8 cellular contexts compared by ENCODE assay signal in the genomic region with DNA sequence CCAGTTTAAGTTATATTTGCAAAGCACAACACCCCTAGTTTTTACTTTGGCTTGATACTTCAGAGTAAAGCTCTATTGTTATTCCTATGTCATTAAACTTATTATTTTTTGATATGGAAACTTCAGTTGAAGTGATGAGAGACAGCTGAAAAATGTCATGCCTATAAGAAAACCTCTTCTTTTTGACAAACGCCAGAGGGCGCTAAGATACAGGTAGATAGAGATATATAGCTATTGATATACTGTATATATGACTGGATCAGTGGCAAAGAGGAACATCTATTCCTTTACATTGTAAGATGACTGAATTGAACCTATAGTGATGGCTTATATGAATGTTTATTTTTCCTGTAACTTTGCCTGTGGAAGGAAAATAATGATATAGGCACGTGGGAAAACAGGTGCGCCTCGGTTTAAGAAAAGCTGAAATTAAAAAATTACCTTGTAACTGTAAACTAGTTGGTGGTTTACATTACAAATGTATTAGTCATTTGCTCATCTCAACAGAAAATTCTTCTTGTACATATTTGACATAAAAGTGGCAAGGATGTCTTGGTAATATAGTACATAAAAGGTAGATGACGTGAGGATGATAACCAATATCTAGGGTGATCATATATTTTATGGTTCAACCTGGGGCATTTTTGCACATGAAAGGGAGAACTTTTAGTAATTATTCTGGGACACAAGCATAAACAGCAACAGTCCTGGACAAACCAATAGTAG.
A peak's percentile ranks its signal among the peaks of the same experiment; 100 is the strongest.
DNase-seq lines count a peak whose midpoint lies in the region; ATAC-seq and TF ChIP-seq lines count a peak whose summit lies in the region.

No MANE protein-coding gene starts in this region.

- H3K9ac ChIP-seq in liver (ENCODE audit: low read depth in 1 of 2, low read length in 2 of 2) (no peak overlapping the region), stomach smooth muscle (ENCODE audit: low read length in 2 of 2) (no peak overlapping the region)

- TF ChIP-seq CTCF in 22Rv1 (IDR thresholded peaks at IDR 0.05) (peak; percentile 84), GM10248 (IDR thresholded peaks at IDR 0.05; ENCODE audit: control extremely low read depth, extremely low read depth, low read depth, missing control alignments) (peak; percentile 61), chondrocyte (IDR thresholded peaks at IDR 0.05) (peak; percentile 96), liver (IDR thresholded peaks at IDR 0.05; ENCODE audit: low read depth, low read length, missing input control) (peak; percentile 73)

- no peaks in the 10 kb centered on the region for H3K9me3 Mint-ChIP-seq in chondrocyte (ENCODE audit: low read depth)

- no peak overlapping the region for H3K4me3 Mint-ChIP-seq in chondrocyte (ENCODE audit: unreplicated experiment)

- CTCF ChIA-PET in GM10248 (lab: Yijun Ruan, JAX), result interaction anchor here (0.6 to 7.6 kb wide), 37 partner anchors 8 to 1771 kb away, joined by 3 to 127 read pairs (median 4); no protein-coding TSS in a partner anchor

- peaks cover 15% of the 10 kb centered on the region for H3K4me1 Mint-ChIP-seq in chondrocyte (ENCODE audit: low read depth)

- POLR2A ChIA-PET in GM10248 (lab: Yijun Ruan, JAX), result no interaction called here

- no peak overlapping the region for H3K4me3 ChIP-seq in liver (ENCODE audit: low read depth in 1 of 3, low read length in 3 of 3)
- H3K4me3 ChIP-seq in stomach smooth muscle (ENCODE audit: low read length in 2 of 2), result no peak overlapping the region

- no peaks in the 10 kb centered on the region for H3K9me3 ChIP-seq in liver (ENCODE audit: control insufficient read depth in 4 of 4, low read length in 3 of 4)
- no peaks in the 10 kb centered on the region for H3K9me3 ChIP-seq in stomach smooth muscle (ENCODE audit: control insufficient read depth in 2 of 2, low read length in 2 of 2)

- H3K27me3 ChIP-seq in liver (ENCODE audit: control insufficient read depth in 4 of 4, insufficient read depth in 4 of 4, low read length in 3 of 4), result no peaks in the 10 kb centered on the region
- H3K27me3 ChIP-seq in stomach smooth muscle (ENCODE audit: control insufficient read depth in 1 of 2, insufficient read depth in 2 of 2, low read length in 2 of 2), result no peaks in the 10 kb centered on the region

- no peak overlapping the region for H3K27ac Mint-ChIP-seq in chondrocyte (ENCODE audit: unreplicated experiment)

- no peak overlapping the region for H3K27ac ChIP-seq in 22Rv1
- no peak overlapping the region for H3K27ac ChIP-seq in liver (ENCODE audit: low read depth in 1 of 2, low read length in 2 of 2)
- peak overlapping the region; percentile 38 for H3K27ac ChIP-seq in stomach smooth muscle (ENCODE audit: low read length)

- peaks cover 5% of the 10 kb centered on the region for H3K36me3 Mint-ChIP-seq in chondrocyte (ENCODE audit: low read depth)

- peak; percentile 85 for ATAC-seq in HG02642 (IDR thresholded peaks at IDR 0.05; ENCODE audit: poor library complexity, unreplicated experiment)

- peak; percentile 97 to 98 for TF ChIP-seq RAD21 in liver (IDR thresholded peaks at IDR 0.05)

- H3K27me3 Mint-ChIP-seq in chondrocyte (ENCODE audit: low read depth), result no peaks in the 10 kb centered on the region

- H3K4me1 ChIP-seq in liver (ENCODE audit: control insufficient read depth in 4 of 4, insufficient read depth in 4 of 4, low read length in 3 of 4), result peaks cover 0 to 8% (median 6%) of the 10 kb centered on the region in 4 donors
- peaks cover 5% of the 10 kb centered on the region for H3K4me1 ChIP-seq in stomach smooth muscle (ENCODE audit: control insufficient read depth, insufficient read depth, low read length)

- no peaks in the 10 kb centered on the region for H3K36me3 ChIP-seq in liver (ENCODE audit: control insufficient read depth in 4 of 4, insufficient read depth in 3 of 4, low read depth in 1 of 4, low read length in 3 of 4)
- H3K36me3 ChIP-seq in stomach smooth muscle (ENCODE audit: control insufficient read depth in 2 of 2, insufficient read depth in 2 of 2, low read length in 2 of 2), result peaks cover 44 to 50% of the 10 kb centered on the region in 2 donors

- peak; percentile 58 for DNase-seq in GM10248 (ENCODE audit: extremely low spot score)
- peak; percentile 91 for DNase-seq in NCI-H1105 treated with DMSO at 0.1 percent for 48 hours (lab: John Stamatoyannopoulos, UW)
- peak; percentile 88 for DNase-seq in SK-N-DZ (ENCODE audit: low spot score)
- no peak for DNase-seq in chondrocyte (ENCODE audit: low spot score)

- 61% methylated on average over 6 of the region's 6 CpGs for WGBS in liver

TF ChIP-seq in liver, 16 proteins besides CTCF, POLR2A, EP300 and RAD21:
- TF ChIP-seq SP1 (IDR thresholded peaks at IDR 0.05) (no peak), FOXA2 (IDR thresholded peaks at IDR 0.05) (no peak), HNF4A (conservative IDR thresholded peaks at IDR 0.05) (no peak), TAF1 (conservative IDR thresholded peaks at IDR 0.05) (no peak), JUND (IDR thresholded peaks at IDR 0.05) (no peak), EGR1 (IDR thresholded peaks at IDR 0.05; ENCODE audit: low read depth in 2 of 2) (no peak), GABPA (IDR thresholded peaks at IDR 0.05 in 1 of 2, conservative IDR thresholded peaks at IDR 0.05 in 1 of 2) (no peak), RXRA (IDR thresholded peaks at IDR 0.05) (no peak), YY1 (IDR thresholded peaks at IDR 0.05) (no peak), FOXA1 (IDR thresholded peaks at IDR 0.05) (no peak), HNF4G (IDR thresholded peaks at IDR 0.05) (no peak), NR2F2 (IDR thresholded peaks at IDR 0.05) (no peak)
- TF ChIP-seq, protein P1, sequence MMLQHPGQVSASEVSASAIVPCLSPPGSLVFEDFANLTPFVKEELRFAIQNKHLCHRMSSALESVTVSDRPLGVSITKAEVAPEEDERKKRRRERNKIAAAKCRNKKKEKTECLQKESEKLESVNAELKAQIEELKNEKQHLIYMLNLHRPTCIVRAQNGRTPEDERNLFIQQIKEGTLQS (IDR thresholded peaks at IDR 0.05), result no peak
- TF ChIP-seq, protein P2, sequence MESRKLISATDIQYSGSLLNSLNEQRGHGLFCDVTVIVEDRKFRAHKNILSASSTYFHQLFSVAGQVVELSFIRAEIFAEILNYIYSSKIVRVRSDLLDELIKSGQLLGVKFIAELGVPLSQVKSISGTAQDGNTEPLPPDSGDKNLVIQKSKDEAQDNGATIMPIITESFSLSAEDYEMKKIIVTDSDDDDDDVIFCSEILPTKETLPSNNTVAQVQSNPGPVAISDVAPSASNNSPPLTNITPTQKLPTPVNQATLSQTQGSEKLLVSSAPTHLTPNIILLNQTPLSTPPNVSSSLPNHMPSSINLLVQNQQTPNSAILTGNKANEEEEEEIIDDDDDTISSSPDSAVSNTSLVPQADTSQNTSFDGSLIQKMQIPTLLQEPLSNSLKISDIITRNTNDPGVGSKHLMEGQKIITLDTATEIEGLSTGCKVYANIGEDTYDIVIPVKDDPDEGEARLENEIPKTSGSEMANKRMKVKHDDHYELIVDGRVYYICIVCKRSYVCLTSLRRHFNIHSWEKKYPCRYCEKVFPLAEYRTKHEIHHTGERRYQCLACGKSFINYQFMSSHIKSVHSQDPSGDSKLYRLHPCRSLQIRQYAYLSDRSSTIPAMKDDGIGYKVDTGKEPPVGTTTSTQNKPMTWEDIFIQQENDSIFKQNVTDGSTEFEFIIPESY (IDR thresholded peaks at IDR 0.05), result no peak
- TF ChIP-seq, protein P3, sequence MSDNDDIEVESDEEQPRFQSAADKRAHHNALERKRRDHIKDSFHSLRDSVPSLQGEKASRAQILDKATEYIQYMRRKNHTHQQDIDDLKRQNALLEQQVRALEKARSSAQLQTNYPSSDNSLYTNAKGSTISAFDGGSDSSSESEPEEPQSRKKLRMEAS (IDR thresholded peaks at IDR 0.05), result no peak
